9 cellular contexts compared by ENCODE assay signal in the genomic region with DNA sequence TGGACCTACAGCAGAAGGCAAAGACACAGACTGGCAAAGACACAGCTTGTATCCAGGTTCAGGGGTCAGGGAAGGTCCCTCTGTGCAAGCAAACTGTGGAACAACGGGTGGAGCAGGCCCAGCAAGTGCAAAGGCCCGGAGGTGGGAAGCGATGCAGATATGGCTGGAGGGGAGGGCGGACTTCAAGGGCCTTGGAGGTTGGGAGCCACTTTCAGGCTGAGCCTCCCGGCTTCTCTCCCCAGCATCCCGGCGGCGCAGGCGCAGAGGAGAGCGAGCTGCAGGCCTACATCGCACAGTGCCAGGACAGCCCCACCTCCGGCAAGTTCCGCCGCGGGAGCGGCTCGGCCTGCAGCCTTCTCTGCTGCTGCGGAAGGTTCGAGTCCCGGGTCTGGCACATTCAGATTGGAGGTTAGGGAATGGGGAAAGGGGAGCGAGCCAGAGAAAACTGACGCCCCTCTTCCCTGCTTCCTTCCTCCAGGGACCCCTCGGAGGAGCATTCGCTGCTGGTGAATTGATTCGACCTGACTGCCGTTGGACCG. TPM values are rescaled to one million over a fixed set of nuclear protein-coding genes. Genes with fewer than 3 reads are reported as not detected.
A peak's percentile ranks its signal among the peaks of the same experiment; 100 is the strongest.
DNase-seq lines count a peak whose midpoint lies in the region; ATAC-seq, FAIRE-seq and TF ChIP-seq lines count a peak whose summit lies in the region.
"Had no signal": no experiment of that assay in that cellular context is flagged by ENCODE, and none has a peak within 500 bp of the region (broad histone marks: within the 10 kb centered on the region; RNA-seq: fewer than 3 reads in every experiment).

No MANE protein-coding gene starts in this region.

- no peaks in the 10 kb centered on the region for H4K20me1 ChIP-seq in K562 (replicated peaks; ENCODE audit: control insufficient read depth, insufficient read depth, low read length)

- peaks cover 10 to 45% of the 10 kb centered on the region in 2 experiments for H3K4me1 ChIP-seq in K562 (replicated peaks in 1 of 2; ENCODE audit: control insufficient read depth in 2 of 2, insufficient read depth in 2 of 2, low read length in 2 of 2)
- H3K4me1 ChIP-seq in iPS-20b (ENCODE audit: insufficient read depth, low read length): no peaks in the 10 kb centered on the region

- no peaks in the 10 kb centered on the region for H3K9me1 ChIP-seq in K562 (ENCODE audit: control insufficient read depth, insufficient read depth, low read length)

- peaks cover 13% of the 10 kb centered on the region for H3K36me3 Mint-ChIP-seq in activated CD8-positive, alpha-beta memory T cell treated with anti-CD3 and anti-CD28 coated beads, Interleukin-2, amount 10 ng/mL, durations not matched to agents 7 days and 5 days

- H3K4me3 Mint-ChIP-seq in activated CD8-positive, alpha-beta memory T cell treated with anti-CD3 and anti-CD28 coated beads, Interleukin-2, amount 10 ng/mL, durations not matched to agents 7 days and 5 days: peak overlapping the region; percentile 93

- DNase-seq in activated CD8-positive, alpha-beta memory T cell treated with anti-CD3 and anti-CD28 coated beads, Interleukin-2, amount 10 ng/mL, durations not matched to agents 7 days and 5 days: no peak
- no peak for DNase-seq in activated CD8-positive, alpha-beta memory T cell treated with anti-CD3 and anti-CD28 coated beads for 24 hours
- no peak for DNase-seq in K562 (ENCODE audit: extremely low read depth in 1 of 4, low spot score in 3 of 4)
- no peak for DNase-seq in skeletal muscle cell (ENCODE audit: low read depth)
- no peak for DNase-seq in SK-N-DZ (ENCODE audit: low spot score)
- no peak for DNase-seq in stimulated activated CD4-positive, alpha-beta T cell treated with anti-CD3 and anti-CD28 coated beads, Interleukin-4, amount 100 ng/mL, for 1 hour

- H3K9ac ChIP-seq in K562 (ENCODE audit: insufficient read depth in 1 of 2, low read depth in 2 of 2, low read length in 2 of 2) (peak overlapping the region; percentile 56 to 96), iPS-20b (ENCODE audit: low read depth, low read length) (peak overlapping the region; percentile 90)

- intact Hi-C loops in K562 (cut with micrococcal nuclease): no loop called here

- H3K4me1 Mint-ChIP-seq in activated CD8-positive, alpha-beta memory T cell treated with anti-CD3 and anti-CD28 coated beads, Interleukin-2, amount 10 ng/mL, durations not matched to agents 7 days and 5 days: peaks cover 18% of the 10 kb centered on the region

- peaks cover 16% of the 10 kb centered on the region; the same call in 1 of the 3 replicates for H3K36me3 ChIP-seq in K562 (ENCODE audit: control insufficient read depth, insufficient read depth, low read length)
- H3K36me3 ChIP-seq in iPS-20b (ENCODE audit: insufficient read depth, low read depth, low read length): peaks cover 22% of the 10 kb centered on the region

- in situ Hi-C loops in K562 (cut with MboI): no loop called here

- H2AFZ ChIP-seq in K562 (ENCODE audit: low read depth, low read length): peak overlapping the region; percentile 77

- H3K79me2 ChIP-seq in K562 (ENCODE audit: control insufficient read depth, insufficient read depth, low read length): no peaks in the 10 kb centered on the region; the same call in 2 of the 3 replicates

- no peaks in the 10 kb centered on the region for H3K9me3 Mint-ChIP-seq in activated CD8-positive, alpha-beta memory T cell treated with anti-CD3 and anti-CD28 coated beads, Interleukin-2, amount 10 ng/mL, durations not matched to agents 7 days and 5 days (ENCODE audit: low read depth)

- H3K27ac Mint-ChIP-seq in activated CD8-positive, alpha-beta memory T cell treated with anti-CD3 and anti-CD28 coated beads, Interleukin-2, amount 10 ng/mL, durations not matched to agents 7 days and 5 days: peak overlapping the region; percentile 78

- H3K9me3 ChIP-seq in K562 (replicated peaks; ENCODE audit: control insufficient read depth, insufficient read depth, low read depth, low read length): no peaks in the 10 kb centered on the region
- no peaks in the 10 kb centered on the region for H3K9me3 ChIP-seq in iPS-20b (ENCODE audit: insufficient read depth, low read depth, low read length)

- H3K27ac ChIP-seq in K562 (ENCODE audit: extremely low read depth, low read depth, low read length) (peak overlapping the region; percentile 62; the same call in 2 of the 3 replicates), iPS-20b (ENCODE audit: low read length) (peak overlapping the region; percentile 56)

- TF ChIP-seq EP300 in K562 (IDR thresholded peaks at IDR 0.05; ENCODE audit: low read length): no peak

- POLR2A ChIA-PET in K562 (lab: Yijun Ruan, JAX): interaction anchor here (0.8 to 1.1 kb wide), 3 partner anchors 10 to 12 kb away, joined by 3 to 7 read pairs (median 4); partner anchors contain the start of gene MCOLN1

- H3K27me3 ChIP-seq in K562 (ENCODE audit: control insufficient read depth in 2 of 2, insufficient read depth in 2 of 2, low read length in 2 of 2) (no peaks in the 10 kb centered on the region), iPS-20b (ENCODE audit: insufficient read depth, low read length) (no peaks in the 10 kb centered on the region)

- no peaks in the 10 kb centered on the region for H3K27me3 Mint-ChIP-seq in activated CD8-positive, alpha-beta memory T cell treated with anti-CD3 and anti-CD28 coated beads, Interleukin-2, amount 10 ng/mL, durations not matched to agents 7 days and 5 days

- TF ChIP-seq POLR2A in K562 (conservative IDR thresholded peaks at IDR 0.05): no peak

- BruUV-seq in K562 (replicated peaks; lab: Mats Ljungman, UMichigan): no TSS peak

- H3K4me2 ChIP-seq in K562 (ENCODE audit: insufficient read depth, low read length): peak overlapping the region; percentile 98

- 32% methylated on average over 15 of the region's 27 CpGs for WGBS in K562 (ENCODE audit: insufficient coverage, low coverage, missing lambda C conversion rate)

- FAIRE-seq in K562 (lab: Jason Lieb, UNC): no peak
- FAIRE-seq: endometrium had no signal

- TF ChIP-seq CTCF in K562 (IDR thresholded peaks at IDR 0.05 in 2 of 3, conservative IDR thresholded peaks at IDR 0.05 in 1 of 3; ENCODE audit: insufficient read depth in 2 of 3, low read depth in 1 of 3, low read length in 3 of 3): no peak

- CTCF ChIA-PET in activated CD8-positive, alpha-beta memory T cell treated with anti-CD3 and anti-CD28 coated beads, Interleukin-2, amount 10 ng/mL, durations not matched to agents 7 days and 5 days (lab: Charles Lee): interaction anchor here (6.1 kb wide), 1 partner anchor 10 kb away, joined by 37 read pairs; the partner anchor contains the start of gene MCOLN1
- CTCF ChIA-PET in K562 (lab: Yijun Ruan, JAX; ENCODE audit: low intra/inter-chr PET ratio): no interaction called here

- H3K4me3 ChIP-seq in K562 (peak overlapping the region; percentile 81), iPS-20b (ENCODE audit: low read length) (peak overlapping the region; percentile 94), skeletal muscle cell (ENCODE audit: low read depth, low read length) (peak overlapping the region; percentile 76)

- ATAC-seq in activated CD8-positive, alpha-beta memory T cell treated with anti-CD3 and anti-CD28 coated beads, Interleukin-2, amount 10 ng/mL, durations not matched to agents 7 days and 5 days: no peak
- no peak for ATAC-seq in K562
- ATAC-seq in GM18520 (IDR thresholded peaks at IDR 0.05; ENCODE audit: unreplicated experiment): no peak

- no peak for TF ChIP-seq RAD21 in K562 (CRISPR knock-in tag; conservative IDR thresholded peaks at IDR 0.05 in 1 of 2, IDR thresholded peaks at IDR 0.05 in 1 of 2)

RNA-seq across cellular contexts. Expression of gene PNPLA6, which starts 2.2 kb away (rescaled TPM):
- 100 to 1,000 TPM; 160 to 184 TPM for total RNA-seq in activated CD8-positive, alpha-beta memory T cell treated with anti-CD3 and anti-CD28 coated beads, Interleukin-2, amount 10 ng/mL, durations not matched to agents 7 days and 5 days
- total RNA-seq in K562 (2011; cell fraction: chromatin; rRNA removed; ENCODE audit: low replicate concordance): 25.7 and 85.1 TPM in 2 replicates
- 82.6 and 98.1 TPM in 2 replicates for total RNA-seq in K562 (2011; cell fraction: nucleolus; rRNA removed)
- total RNA-seq in K562 (2011; cell fraction: nucleoplasm; rRNA removed): 36.0 and 52.2 TPM in 2 replicates
- 19.6 and 25.6 TPM in 2 replicates for total RNA-seq in K562 (2014; rRNA removed)
- 3.2 and 6.5 TPM in 2 replicates for total RNA-seq in K562 (2014; rRNA removed; fragmentation: Illumina TruSeq; extraction: Trizol)
- 8.3 and 9.6 TPM in 2 replicates for total RNA-seq in K562 (2015; rRNA removed; fragmentation: Illumina TruSeq; extraction: Trizol)
- 30.2 and 32.3 TPM in 2 replicates for total RNA-seq in K562 (2021)
- polyA plus RNA-seq in K562 (2011; rRNA removed): 7.4 and 16.1 TPM in 2 replicates
- 10.8 and 19.2 TPM in 2 replicates for polyA plus RNA-seq in K562 (2011; cell fraction: cytosol; rRNA removed)
- 41.4 and 57.5 TPM in 2 replicates for polyA plus RNA-seq in K562 (2011; cell fraction: nucleus; rRNA removed)
- 18.1 and 35.8 TPM in 2 replicates for polyA plus RNA-seq in K562 (2012)
- 9.9 and 12.8 TPM in 2 replicates for polyA plus RNA-seq in K562 (2014; fragmentation: Illumina TruSeq; extraction: Trizol)
- under 1 TPM; 0.07 to 0.74 TPM for polyA plus RNA-seq in K562 (2014; fragmentation: Nextera tagmentation; extraction: Ambion mirVana)
- 15.7 and 17.0 TPM in 2 replicates for polyA plus RNA-seq in K562 (2014; rRNA removed)
- polyA minus RNA-seq in K562 (2011; rRNA and poly(A)+ RNA removed): 6.2 and 8.8 TPM in 2 replicates
- polyA minus RNA-seq in K562 (2011; cell fraction: cytosol; rRNA and poly(A)+ RNA removed): 16.3 and 30.6 TPM in 2 replicates
- 23.7 and 30.1 TPM in 2 replicates for polyA minus RNA-seq in K562 (2011; cell fraction: nucleus; rRNA and poly(A)+ RNA removed)
- 23.4 and 29.0 TPM in 2 replicates for polyA plus RNA-seq in SK-N-DZ (2014; cell fraction: cytosol; rRNA removed)
- 49.0 and 70.3 TPM in 2 replicates for polyA plus RNA-seq in SK-N-DZ (2014; cell fraction: nucleus; rRNA removed)

RNA-seq across cellular contexts. Expression of gene MCOLN1, which starts 10.9 kb away (rescaled TPM):
- total RNA-seq in activated CD8-positive, alpha-beta memory T cell treated with anti-CD3 and anti-CD28 coated beads, Interleukin-2, amount 10 ng/mL, durations not matched to agents 7 days and 5 days: 10 to 100 TPM; 15.8 to 20.7 TPM
- total RNA-seq in K562 (2011; cell fraction: chromatin; rRNA removed; ENCODE audit: low replicate concordance): 31.5 and 96.4 TPM in 2 replicates
- 70.1 and 71.4 TPM in 2 replicates for total RNA-seq in K562 (2011; cell fraction: nucleolus; rRNA removed)
- total RNA-seq in K562 (2011; cell fraction: nucleoplasm; rRNA removed): 41.6 and 43.7 TPM in 2 replicates
- 3.9 and 7.4 TPM in 2 replicates for total RNA-seq in K562 (2014; rRNA removed)
- total RNA-seq in K562 (2014; rRNA removed; fragmentation: Illumina TruSeq; extraction: Trizol): 1.5 and 2.6 TPM in 2 replicates
- 3.5 and 4.9 TPM in 2 replicates for total RNA-seq in K562 (2015; rRNA removed; fragmentation: Illumina TruSeq; extraction: Trizol)
- total RNA-seq in K562 (2021): 14.2 and 15.1 TPM in 2 replicates
- 10.6 and 12.0 TPM in 2 replicates for polyA plus RNA-seq in K562 (2011; rRNA removed)
- polyA plus RNA-seq in K562 (2011; cell fraction: cytosol; rRNA removed): 10.0 and 24.6 TPM in 2 replicates
- polyA plus RNA-seq in K562 (2011; cell fraction: nucleus; rRNA removed): 37.8 and 59.0 TPM in 2 replicates
- 11.8 and 15.7 TPM in 2 replicates for polyA plus RNA-seq in K562 (2012)
- polyA plus RNA-seq in K562 (2014; fragmentation: Illumina TruSeq; extraction: Trizol): 7.1 and 8.9 TPM in 2 replicates
- under 1 TPM; 0.25 to 0.83 TPM for polyA plus RNA-seq in K562 (2014; fragmentation: Nextera tagmentation; extraction: Ambion mirVana)
- polyA plus RNA-seq in K562 (2014; rRNA removed): 15.4 and 17.0 TPM in 2 replicates
- polyA minus RNA-seq in K562 (2011; rRNA and poly(A)+ RNA removed): 4.7 and 8.5 TPM in 2 replicates
- 7.9 and 10.4 TPM in 2 replicates for polyA minus RNA-seq in K562 (2011; cell fraction: cytosol; rRNA and poly(A)+ RNA removed)
- 9.4 and 11.6 TPM in 2 replicates for polyA minus RNA-seq in K562 (2011; cell fraction: nucleus; rRNA and poly(A)+ RNA removed)
- polyA plus RNA-seq in SK-N-DZ (2014; cell fraction: cytosol; rRNA removed): 5.5 and 6.4 TPM in 2 replicates
- 24.2 and 29.8 TPM in 2 replicates for polyA plus RNA-seq in SK-N-DZ (2014; cell fraction: nucleus; rRNA removed)

RNA-seq across cellular contexts. Expression of gene ZNF358, which starts 17.4 kb away (rescaled TPM):
- total RNA-seq in activated CD8-positive, alpha-beta memory T cell treated with anti-CD3 and anti-CD28 coated beads, Interleukin-2, amount 10 ng/mL, durations not matched to agents 7 days and 5 days: 10 to 100 TPM in 1 of 2 experiments, 1 to 10 TPM in 1; 8.9 to 11.3 TPM
- 0.39 and 3.7 TPM in 2 replicates for total RNA-seq in K562 (2011; cell fraction: chromatin; rRNA removed; ENCODE audit: low replicate concordance)
- 1.8 and 2.5 TPM in 2 replicates for total RNA-seq in K562 (2011; cell fraction: nucleolus; rRNA removed)
- 2.4 and 2.6 TPM in 2 replicates for total RNA-seq in K562 (2011; cell fraction: nucleoplasm; rRNA removed)
- 5.9 and 8.0 TPM in 2 replicates for total RNA-seq in K562 (2014; rRNA removed)
- 1.4 and 2.4 TPM in 2 replicates for total RNA-seq in K562 (2014; rRNA removed; fragmentation: Illumina TruSeq; extraction: Trizol)
- total RNA-seq in K562 (2015; rRNA removed; fragmentation: Illumina TruSeq; extraction: Trizol): 4.1 and 4.6 TPM in 2 replicates
- total RNA-seq in K562 (2021): 9.1 and 9.3 TPM in 2 replicates
- polyA plus RNA-seq in K562 (2011; rRNA removed): 4.9 and 7.6 TPM in 2 replicates
- 11.3 and 16.2 TPM in 2 replicates for polyA plus RNA-seq in K562 (2011; cell fraction: cytosol; rRNA removed)
- 4.4 and 6.5 TPM in 2 replicates for polyA plus RNA-seq in K562 (2011; cell fraction: nucleus; rRNA removed)
- polyA plus RNA-seq in K562 (2012): 7.0 and 15.6 TPM in 2 replicates
- polyA plus RNA-seq in K562 (2014; fragmentation: Illumina TruSeq; extraction: Trizol): 12.9 and 17.2 TPM in 2 replicates
- under 1 TPM; 0.04 TPM for polyA plus RNA-seq in K562 (2014; fragmentation: Nextera tagmentation; extraction: Ambion mirVana)
- 5.3 and 6.3 TPM in 2 replicates for polyA plus RNA-seq in K562 (2014; rRNA removed)
- polyA minus RNA-seq in K562 (2011; rRNA and poly(A)+ RNA removed): 1.1 and 1.6 TPM in 2 replicates
- 3.9 and 6.9 TPM in 2 replicates for polyA minus RNA-seq in K562 (2011; cell fraction: cytosol; rRNA and poly(A)+ RNA removed)
- 1.1 and 2.1 TPM in 2 replicates for polyA minus RNA-seq in K562 (2011; cell fraction: nucleus; rRNA and poly(A)+ RNA removed)
- polyA plus RNA-seq in SK-N-DZ (2014; cell fraction: cytosol; rRNA removed): 48.8 and 53.6 TPM in 2 replicates
- 22.6 and 23.8 TPM in 2 replicates for polyA plus RNA-seq in SK-N-DZ (2014; cell fraction: nucleus; rRNA removed)

RNA-seq across cellular contexts. Expression of gene PEX11G, which starts 44.5 kb away (rescaled TPM):
- 1 to 10 TPM in 1 of 2 experiments, under 1 TPM in 1; 0.58 to 1.9 TPM for total RNA-seq in activated CD8-positive, alpha-beta memory T cell treated with anti-CD3 and anti-CD28 coated beads, Interleukin-2, amount 10 ng/mL, durations not matched to agents 7 days and 5 days
- total RNA-seq in K562 (2011; cell fraction: chromatin; rRNA removed; ENCODE audit: low replicate concordance): 1.5 and 4.5 TPM in 2 replicates
- total RNA-seq in K562 (2011; cell fraction: nucleolus; rRNA removed): 3.2 and 5.0 TPM in 2 replicates
- 1.8 and 2.3 TPM in 2 replicates for total RNA-seq in K562 (2011; cell fraction: nucleoplasm; rRNA removed)
- 1.7 and 3.2 TPM in 2 replicates for total RNA-seq in K562 (2014; rRNA removed)
- 0.29 and 0.32 TPM in 2 replicates for total RNA-seq in K562 (2014; rRNA removed; fragmentation: Illumina TruSeq; extraction: Trizol)
- total RNA-seq in K562 (2015; rRNA removed; fragmentation: Illumina TruSeq; extraction: Trizol): 0.47 and 0.98 TPM in 2 replicates
- 1.8 and 2.1 TPM in 2 replicates for total RNA-seq in K562 (2021)
- polyA plus RNA-seq in K562 (2011; rRNA removed): 0.86 and 1.6 TPM in 2 replicates
- polyA plus RNA-seq in K562 (2011; cell fraction: cytosol; rRNA removed): 2.2 and 5.5 TPM in 2 replicates
- polyA plus RNA-seq in K562 (2011; cell fraction: nucleus; rRNA removed): 1.9 and 3.8 TPM in 2 replicates
- polyA plus RNA-seq in K562 (2012): 1.8 and 3.7 TPM in 2 replicates
- polyA plus RNA-seq in K562 (2014; fragmentation: Illumina TruSeq; extraction: Trizol): 0.54 and 0.79 TPM in 2 replicates
- under 1 TPM in 1 of 2 experiments, not detected in 1; 0.07 TPM for polyA plus RNA-seq in K562 (2014; fragmentation: Nextera tagmentation; extraction: Ambion mirVana)
- 1.5 and 2.2 TPM in 2 replicates for polyA plus RNA-seq in K562 (2014; rRNA removed)
- 0.51 and 0.70 TPM in 2 replicates for polyA minus RNA-seq in K562 (2011; rRNA and poly(A)+ RNA removed)
- 1.0 TPM in 1 of 2 replicates, not detected in the other for polyA minus RNA-seq in K562 (2011; cell fraction: cytosol; rRNA and poly(A)+ RNA removed)
- 1.6 and 1.7 TPM in 2 replicates for polyA minus RNA-seq in K562 (2011; cell fraction: nucleus; rRNA and poly(A)+ RNA removed)
- polyA plus RNA-seq in SK-N-DZ (2014; cell fraction: cytosol; rRNA removed): 3.7 and 4.4 TPM in 2 replicates
- 0.30 and 1.8 TPM in 2 replicates for polyA plus RNA-seq in SK-N-DZ (2014; cell fraction: nucleus; rRNA removed)
